In the genomic region with DNA sequence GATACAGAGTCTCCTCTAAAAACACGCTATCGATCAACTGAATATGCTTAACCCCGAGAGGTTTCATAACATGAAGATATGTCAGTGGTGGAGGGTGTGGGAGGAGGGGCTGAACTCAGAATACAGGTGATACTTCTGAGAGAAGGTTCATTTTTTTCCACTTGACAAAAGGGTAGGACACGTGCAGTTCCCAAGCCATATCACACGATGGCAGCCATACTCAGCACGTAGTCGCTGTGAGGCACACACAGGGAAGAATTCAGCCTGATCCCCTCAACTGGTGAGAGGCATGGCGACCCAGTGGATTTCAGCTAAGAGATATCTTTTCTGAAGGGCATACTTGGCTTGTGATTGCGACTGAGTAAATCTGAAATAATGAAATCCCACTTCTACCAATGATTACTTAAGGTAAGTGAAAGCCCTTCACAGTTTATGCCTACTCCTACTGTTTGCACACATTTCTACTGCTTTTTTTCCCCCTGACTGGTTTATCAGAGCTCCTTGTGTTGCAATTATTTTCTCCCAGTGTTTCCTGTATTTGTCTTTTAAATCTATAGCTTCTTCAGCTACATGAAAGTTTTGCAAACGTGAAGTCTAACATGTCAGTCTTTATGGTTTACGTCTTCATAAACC, we compare ENCODE assay signal across 9 cellular contexts.
A peak's percentile ranks its signal among the peaks of the same experiment; 100 is the strongest.
DNase-seq lines count a peak whose midpoint lies in the region; ATAC-seq and TF ChIP-seq lines count a peak whose summit lies in the region.
"Had no signal": no experiment of that assay in that cellular context is flagged by ENCODE, and none has a peak within 500 bp of the region (broad histone marks: within the 10 kb centered on the region; RNA-seq: fewer than 3 reads in every experiment).

No MANE protein-coding gene starts in this region.

- 19 to 24% methylated on average over 11 of the region's 11 CpGs for WGBS in body of pancreas, 2 donors
- 16% methylated on average over 8 of the region's 11 CpGs for WGBS in right lobe of liver (ENCODE audit: insufficient coverage, low coverage, low lambda C conversion rate, missing lambda C conversion rate)

- H3K4me3 ChIP-seq in body of pancreas (no peak overlapping the region), right lobe of liver (peak overlapping the region in 2 of 3 donors; percentile 31 to 46)

- intact Hi-C loops in body of pancreas (cut with DNase I): loop anchor here (10.0 kb wide), 1 partner anchor 130 kb away; the partner anchor contains the start of gene CORIN
- intact Hi-C loops in right lobe of liver (cut with DNase I): loop anchor here in 1 of 2 donors (10.0 kb wide), 1 partner anchor 130 kb away; the partner anchor contains the start of gene CORIN

- H3K36me3 Mint-ChIP-seq in effector memory CD8-positive, alpha-beta T cell (ENCODE audit: insufficient read depth): no peaks in the 10 kb centered on the region

- peaks cover 49 to 59% of the 10 kb centered on the region in 2 donors for H3K27me3 Mint-ChIP-seq in effector memory CD8-positive, alpha-beta T cell

- H3K4me3 Mint-ChIP-seq in effector memory CD8-positive, alpha-beta T cell: no peak overlapping the region
- H3K4me3 Mint-ChIP-seq: activated T-cell treated with anti-CD3 and anti-CD28 coated beads, Interleukin-2, amount 50 U/mL, for 4 hours had no signal

- ATAC-seq in HG02623 (IDR thresholded peaks at IDR 0.05; ENCODE audit: unreplicated experiment): peak; percentile 47
- peak; percentile 84 for ATAC-seq in body of pancreas
- peak; percentile 87 to 92 (median 88) for ATAC-seq in right lobe of liver
- ATAC-seq in effector memory CD8-positive, alpha-beta T cell (replicated peaks): no peak

- H3K27me3 ChIP-seq in body of pancreas (no peaks in the 10 kb centered on the region), right lobe of liver (no peaks in the 10 kb centered on the region)

- peaks cover 12% of the 10 kb centered on the region for H3K4me1 ChIP-seq in body of pancreas
- H3K4me1 ChIP-seq in right lobe of liver: peaks cover 0 to 23% (median 4%) of the 10 kb centered on the region in 4 donors

- H3K36me3 ChIP-seq in body of pancreas (replicated peaks in 1 of 2; ENCODE audit: insufficient read depth in 1 of 2, low read depth in 2 of 2) (no peaks in the 10 kb centered on the region), right lobe of liver (no peaks in the 10 kb centered on the region)

- H3K27ac Mint-ChIP-seq in effector memory CD8-positive, alpha-beta T cell: no peak overlapping the region

- TF ChIP-seq CTCF in body of pancreas (IDR thresholded peaks at IDR 0.05) (peak in 5 of 7 experiments; percentile 21 to 58 (median 52)), right lobe of liver (IDR thresholded peaks at IDR 0.05) (peak; percentile 5 to 43 (median 31))

- H3K9me3 Mint-ChIP-seq in effector memory CD8-positive, alpha-beta T cell: no peaks in the 10 kb centered on the region
- H3K9me3 Mint-ChIP-seq: activated T-cell treated with anti-CD3 and anti-CD28 coated beads, Interleukin-2, amount 50 U/mL, for 4 hours had no signal

- H3K9me3 ChIP-seq in body of pancreas (no peaks in the 10 kb centered on the region), right lobe of liver (no peaks in the 10 kb centered on the region)

- DNase-seq in SIG-M5 treated with dmso at 0.1 percent for 504 hours (lab: John Stamatoyannopoulos, UW; ENCODE audit: unreplicated experiment) (peak; percentile 27), SIG-M5 (lab: John Stamatoyannopoulos, UW) (no peak), NCI-H510A (lab: John Stamatoyannopoulos, UW) (peak; percentile 26), body of pancreas (peak; percentile 52 to 68 (median 56)), right lobe of liver (peak; percentile 49 to 86 (median 70)), amniotic stem cell (lab: John Stamatoyannopoulos, UW) (no peak)
- no peak for DNase-seq in effector memory CD8-positive, alpha-beta T cell
- DNase-seq: activated T-cell treated with anti-CD3 and anti-CD28 coated beads, Interleukin-2, amount 50 U/mL, for 4 hours had no signal

- TF ChIP-seq POLR2A in body of pancreas (IDR thresholded peaks at IDR 0.05) (no peak), right lobe of liver (IDR thresholded peaks at IDR 0.05) (peak; percentile 53)

- no peaks in the 10 kb centered on the region for H3K4me1 Mint-ChIP-seq in effector memory CD8-positive, alpha-beta T cell (ENCODE audit: low read depth in 2 of 2)

- H3K27ac ChIP-seq in body of pancreas (peak overlapping the region in 3 of 4 donors; percentile 2 to 62 (median 58)), right lobe of liver (peak overlapping the region; percentile 10 to 86 (median 83))

Comparison
In these comparisons a context has a peak if more than half of its experiments do, and no peak if none do; other contexts are left out.
1. DNase-seq: peak in SIG-M5 treated with dmso at 0.1 percent for 504 hours (single experiment), NCI-H510A (single experiment), body of pancreas (4 of 4) and right lobe of liver (3 of 3); none in SIG-M5 (single experiment), amniotic stem cell (single experiment) and effector memory CD8-positive, alpha-beta T cell (0 of 3).
2. H3K4me3 ChIP-seq: peak in right lobe of liver (2 of 3); none in body of pancreas (0 of 2).